ENCODE assay signal across 22 cellular contexts in genomic region chr1:117117697-117118096, GRCh38.
"Had no signal": no experiment of that assay in that cellular context is flagged by ENCODE, and none has a peak within 500 bp of the region (broad histone marks: within the 10 kb centered on the region; RNA-seq: fewer than 3 reads in every experiment).

No MANE protein-coding gene starts in this region.

- H3K36me3 Mint-ChIP-seq: immature natural killer cell; naive thymus-derived CD8-positive, alpha-beta T cell had no signal

- H3K27me3 ChIP-seq: dorsolateral prefrontal cortex, ovary, sigmoid colon, suprapubic skin, transverse colon, upper lobe of right lung, uterus had no signal

- H3K27ac Mint-ChIP-seq: immature natural killer cell; stimulated activated naive CD8-positive, alpha-beta T cell treated with anti-CD3 and anti-CD28 coated beads, Interleukin-15, amount 100 ng/mL, for 72 hours had no signal

- H3K4me1 ChIP-seq: uterus had no signal

- H3K9me3 ChIP-seq: ovary, sigmoid colon, spleen, suprapubic skin, transverse colon, upper lobe of right lung, uterus had no signal

- H3K27ac ChIP-seq: dorsolateral prefrontal cortex, ovary, sigmoid colon, skin epidermis, spleen, suprapubic skin, transverse colon, upper lobe of right lung, uterus had no signal

- H3K36me3 ChIP-seq: ovary, spleen, transverse colon, uterus had no signal

- ATAC-seq: left colon; naive thymus-derived CD8-positive, alpha-beta T cell; stimulated activated naive CD8-positive, alpha-beta T cell treated with anti-CD3 and anti-CD28 coated beads, Interleukin-15, amount 100 ng/mL, for 72 hours; upper lobe of right lung had no signal

- H3K4me3 Mint-ChIP-seq: immature natural killer cell; naive thymus-derived CD8-positive, alpha-beta T cell; stimulated activated naive CD8-positive, alpha-beta T cell treated with anti-CD3 and anti-CD28 coated beads, Interleukin-15, amount 100 ng/mL, for 72 hours had no signal

- H3K4me3 ChIP-seq: dorsolateral prefrontal cortex, ovary, sigmoid colon, skin epidermis, spleen, suprapubic skin, transverse colon, upper lobe of right lung, uterus had no signal

- DNase-seq: central memory CD4-positive, alpha-beta T cell; dorsolateral prefrontal cortex; effector CD4-positive, alpha-beta T cell; immature natural killer cell; islet precursor cell; kidney glomerular epithelial cell; left colon; mesendoderm; naive thymus-derived CD8-positive, alpha-beta T cell; occipital lobe; ovary; posterior cingulate gyrus; sigmoid colon; spleen; stimulated activated CD4-positive, alpha-beta T cell treated with anti-CD3 and anti-CD28 coated beads, Interleukin-2, amount 100 ng/mL, for 48 hours; stimulated activated naive CD4-positive, alpha-beta T cell; stimulated activated naive CD8-positive, alpha-beta T cell treated with anti-CD3 and anti-CD28 coated beads, Interleukin-15, amount 100 ng/mL, for 72 hours; transverse colon; upper lobe of right lung; uterus had no signal

- H3K9me3 Mint-ChIP-seq: immature natural killer cell; naive thymus-derived CD8-positive, alpha-beta T cell; stimulated activated naive CD8-positive, alpha-beta T cell treated with anti-CD3 and anti-CD28 coated beads, Interleukin-15, amount 100 ng/mL, for 72 hours had no signal
